ENCODE assay signal across 28 cellular contexts in genomic region chr4:130035391-130035790, GRCh38.
"Had no signal": no experiment of that assay in that cellular context is flagged by ENCODE, and none has a peak within 500 bp of the region (broad histone marks: within the 10 kb centered on the region; RNA-seq: fewer than 3 reads in every experiment).

No MANE protein-coding gene starts in this region.

- H3K36me3 ChIP-seq: left ventricle myocardium inferior, neural progenitor cell, pancreas, prostate gland, stomach, thyroid gland, transverse colon, upper lobe of right lung had no signal

- H2AFZ ChIP-seq: neural progenitor cell had no signal

- DNase-seq: hypothalamus; islet precursor cell; left ventricle myocardium inferior; mesendoderm; naive B cell; natural killer cell; nephron progenitor cell; pancreas; posterior cingulate gyrus; retina; right cardiac atrium; stimulated activated CD4-positive, alpha-beta T cell treated with anti-CD3 and anti-CD28 coated beads, Interleukin-12 subunit alpha, Interleukin-12 subunit beta, amount 100 ng/mL, for 4 hours; stimulated activated CD4-positive, alpha-beta T cell treated with anti-CD3 and anti-CD28 coated beads, Interleukin-15, amount 100 ng/mL, for 24 hours; stimulated activated CD4-positive, alpha-beta T cell treated with anti-CD3 and anti-CD28 coated beads, Interleukin-2, amount 100 ng/mL, for 24 hours; stimulated activated CD4-positive, alpha-beta T cell treated with anti-CD3 and anti-CD28 coated beads, Interleukin-4, amount 100 ng/mL, for 1 hour; stimulated activated naive B cell treated with anti-CD40 and anti-IgM and Interleukin-4, amounts not matched to agents 10 μg/mL and 1 μg/mL and 100 μg/mL, for 72 hours; stimulated activated naive CD8-positive, alpha-beta T cell treated with anti-CD3 and anti-CD28 coated beads, Interleukin-15, Interleukin-2, amounts not matched to agents 100 U/mL and 50 U/mL, for 24 hours; stomach; testis; thyroid gland; transverse colon; upper lobe of right lung had no signal

- H3K4me1 ChIP-seq: left ventricle myocardium inferior, pancreas, prostate gland, stomach, testis, thyroid gland, transverse colon, upper lobe of right lung had no signal

- FAIRE-seq: urothelium cell line had no signal

- H3K27me3 ChIP-seq: neural progenitor cell, pancreas, stomach, testis, thyroid gland, transverse colon, upper lobe of right lung had no signal

- H3K4me2 ChIP-seq: neural progenitor cell had no signal

- H3K27me3 Mint-ChIP-seq: naive B cell; stimulated activated naive B cell treated with anti-CD40 and anti-IgM and Interleukin-4, amounts not matched to agents 10 μg/mL and 1 μg/mL and 100 μg/mL, for 72 hours had no signal

- H3K9me3 Mint-ChIP-seq: mesothelial cell of epicardium had no signal

- H3K27ac ChIP-seq: left ventricle myocardium inferior, neural progenitor cell, pancreas, prostate gland, skin epidermis, stomach, testis, thyroid gland, transverse colon, upper lobe of right lung had no signal

- H3K27ac Mint-ChIP-seq: mesothelial cell of epicardium; naive B cell; natural killer cell; nephron progenitor cell; neural progenitor cell; stimulated activated naive B cell treated with anti-CD40 and anti-IgM and Interleukin-4, amounts not matched to agents 10 μg/mL and 1 μg/mL and 100 μg/mL, for 72 hours had no signal

- H3K9ac ChIP-seq: neural progenitor cell had no signal

- H3K4me1 Mint-ChIP-seq: naive B cell; natural killer cell; nephron progenitor cell; neural progenitor cell; stimulated activated naive B cell treated with anti-CD40 and anti-IgM and Interleukin-4, amounts not matched to agents 10 μg/mL and 1 μg/mL and 100 μg/mL, for 72 hours had no signal

- H3K4me3 ChIP-seq: left ventricle myocardium inferior, lung, neural progenitor cell, pancreas, prostate gland, skin epidermis, stomach, testis, thyroid gland, transverse colon, upper lobe of right lung had no signal

- H3K9me3 ChIP-seq: left ventricle myocardium inferior, pancreas, prostate gland, testis, thyroid gland, transverse colon, upper lobe of right lung had no signal

- H3K36me3 Mint-ChIP-seq: mesothelial cell of epicardium; naive B cell; natural killer cell; neural progenitor cell; stimulated activated naive B cell treated with anti-CD40 and anti-IgM and Interleukin-4, amounts not matched to agents 10 μg/mL and 1 μg/mL and 100 μg/mL, for 72 hours had no signal

- H3K4me3 Mint-ChIP-seq: mesothelial cell of epicardium; naive B cell; natural killer cell; nephron progenitor cell; neural progenitor cell; stimulated activated naive B cell treated with anti-CD40 and anti-IgM and Interleukin-4, amounts not matched to agents 10 μg/mL and 1 μg/mL and 100 μg/mL, for 72 hours had no signal
